Comparison of ENCODE assay signal across 9 cellular contexts in the genomic region with DNA sequence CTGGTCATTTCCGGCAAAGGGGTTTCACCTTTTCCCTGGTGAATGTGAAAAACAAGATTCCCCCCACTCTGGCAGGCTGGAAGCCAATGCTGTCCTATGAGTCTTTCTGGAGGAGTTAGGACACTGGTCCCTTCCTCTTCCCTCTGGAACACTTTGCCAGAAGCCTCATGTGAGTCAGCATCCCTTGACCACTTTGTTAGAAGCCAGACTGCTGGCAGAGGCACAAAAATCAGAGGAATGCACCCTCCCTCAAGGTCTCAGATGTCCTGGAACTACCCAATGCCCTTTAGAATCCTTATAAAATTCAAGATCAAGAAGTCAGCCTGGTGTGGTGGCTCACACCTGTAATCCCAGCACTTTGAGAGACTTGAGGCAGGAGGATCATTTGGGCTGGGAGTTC. TPM values are rescaled to one million over a fixed set of nuclear protein-coding genes. Genes with fewer than 3 reads are reported as not detected.
DNase-seq lines count a peak whose midpoint lies in the region; ATAC-seq and TF ChIP-seq lines count a peak whose summit lies in the region.
"Had no signal": no experiment of that assay in that cellular context is flagged by ENCODE, and none has a peak within 500 bp of the region (broad histone marks: within the 10 kb centered on the region; RNA-seq: fewer than 3 reads in every experiment).

No MANE protein-coding gene starts in this region.

- intact Hi-C loops in IMR-90 (cut with micrococcal nuclease) (no loop called here), lower leg skin (cut with DNase I; ENCODE audit: low total_unique reads) (no loop called here)

- TF ChIP-seq POLR2A in IMR-90 (IDR thresholded peaks at IDR 0.05; ENCODE audit: low read depth, low read length) (no peak), lower leg skin (IDR thresholded peaks at IDR 0.05) (no peak)

- H2AK9ac ChIP-seq in IMR-90 (replicated peaks; ENCODE audit: low read depth, low read length, poor library complexity), result no peak overlapping the region

- no CpG with 5 or more reads among the region's 1 CpG for WGBS in IMR-90 (ENCODE audit: extremely low coverage in 2 of 2, insufficient read length in 1 of 2), 2 experiments
- WGBS in lower leg skin, 2 donors, result 50 to 67% methylated on average over 1 of the region's 1 CpG

- peak overlapping the region in 1 of 2 experiments; percentile 57; a peak in 1 of 4 replicates for H4K8ac ChIP-seq in IMR-90 (ENCODE audit: low read depth in 2 of 2, low read length in 2 of 2)

- peak overlapping the region; percentile 85 for H2BK20ac ChIP-seq in IMR-90 (ENCODE audit: low read depth, low read length)

- H2AK5ac ChIP-seq in IMR-90 (ENCODE audit: low read depth, low read length), result peak overlapping the region; percentile 81; the same call in 1 of the 2 replicates

- peak overlapping the region; percentile 33; the same call in 1 of the 3 replicates for H2BK15ac ChIP-seq in IMR-90 (ENCODE audit: low read depth, low read length)

- peak overlapping the region; percentile 67 for H3K27ac ChIP-seq in IMR-90 (ENCODE audit: insufficient read depth, low read length)

- no TSS peak for BruUV-seq in IMR-90 (replicated peaks; lab: Mats Ljungman, UMichigan)

- dilution Hi-C loops in IMR-90 (cut with HindIII; ENCODE audit: low sequenced_read_pairs, unreplicated experiment), result no loop called here

- no peaks in the 10 kb centered on the region for H3K9me3 ChIP-seq in IMR-90 (ENCODE audit: control insufficient read depth, insufficient read depth, low read length)

- H3K36me3 ChIP-seq in IMR-90 (ENCODE audit: control insufficient read depth, insufficient read depth, low read length), result peaks cover 2% of the 10 kb centered on the region

- TF ChIP-seq CTCF in IMR-90 (conservative IDR thresholded peaks at IDR 0.05; ENCODE audit: low read depth, low read length), result no peak
- TF ChIP-seq CTCF in lower leg skin (IDR thresholded peaks at IDR 0.05), result no peak

- POLR2A ChIA-PET in IMR-90 (lab: Charles Lee; ENCODE audit: unreplicated experiment), result no interaction called here

- in situ Hi-C loops in IMR-90 (cut with MboI; ENCODE audit: low sequenced_read_pairs), result no loop called here

- H3K27me3 ChIP-seq in IMR-90 (ENCODE audit: control insufficient read depth, insufficient read depth, low read length), result no peaks in the 10 kb centered on the region

- H3K9me1 ChIP-seq in IMR-90 (ENCODE audit: insufficient read depth, low read length), result peaks cover 21% of the 10 kb centered on the region

- peak overlapping the region; percentile 88 for H2BK120ac ChIP-seq in IMR-90 (ENCODE audit: low read depth, low read length)

- ATAC-seq in IMR-90 (ENCODE audit: low read depth), result peak; percentile 82
- ATAC-seq in HG03378 (IDR thresholded peaks at IDR 0.05; ENCODE audit: unreplicated experiment), result no peak
- ATAC-seq in GM19328 (IDR thresholded peaks at IDR 0.05; ENCODE audit: unreplicated experiment), result no peak
- ATAC-seq in HG03342 (IDR thresholded peaks at IDR 0.05; ENCODE audit: unreplicated experiment), result no peak
- ATAC-seq: K562 had no signal

- H2BK5ac ChIP-seq in IMR-90 (ENCODE audit: low read depth, low read length, poor library complexity, severe bottlenecking), result peak overlapping the region; percentile 87

- peak overlapping the region; percentile 12 for H3K18ac ChIP-seq in IMR-90 (ENCODE audit: low read depth, low read length)

- H3K4me3 ChIP-seq in IMR-90 (ENCODE audit: insufficient read depth, low read depth, low read length) (no peak overlapping the region), lower leg skin (ENCODE audit: low read depth, poor library complexity, severe bottlenecking) (no peak overlapping the region)
- H3K4me3 ChIP-seq: K562 had no signal

- CTCF ChIA-PET in IMR-90 (lab: Yijun Ruan, JAX), result no interaction called here

- peak overlapping the region; percentile 20; the same call in 1 of the 2 replicates for H3K23ac ChIP-seq in IMR-90 (ENCODE audit: low read depth, low read length)

- peak overlapping the region; percentile 48; the same call in 1 of the 2 replicates for H3K56ac ChIP-seq in IMR-90 (ENCODE audit: extremely low read depth, insufficient read depth, low read length)

- H3K79me1 ChIP-seq in IMR-90 (ENCODE audit: low read depth in 1 of 2, low read length in 2 of 2), result peaks cover 19 to 62% of the 10 kb centered on the region in 2 experiments

- H2AFZ ChIP-seq in IMR-90 (replicated peaks; ENCODE audit: low read length, poor library complexity), result no peak overlapping the region

- peak overlapping the region; percentile 19; the same call in 1 of the 2 replicates for H3K14ac ChIP-seq in IMR-90 (replicated peaks; ENCODE audit: low read depth, low read length)

- H3K4me2 ChIP-seq in IMR-90 (ENCODE audit: low read depth, low read length), result peak overlapping the region; percentile 49

- H4K91ac ChIP-seq in IMR-90 (ENCODE audit: insufficient read depth, low read depth, low read length), result peak overlapping the region; percentile 34

- H3K4ac ChIP-seq in IMR-90 (ENCODE audit: low read depth, low read length), result peak overlapping the region; percentile 84

- 0 out of 2 replicates have a peak, but pooled peaks have one; percentile 20 for TF ChIP-seq RAD21 in IMR-90 (IDR thresholded peaks at IDR 0.05; ENCODE audit: low read length)

- peak; percentile 96 for DNase-seq in IMR-90
- peak; percentile 24 to 95 for DNase-seq in dermis microvascular lymphatic vessel endothelial cell (ENCODE audit: low read depth in 2 of 2)
- DNase-seq in lower leg skin (ENCODE audit: low spot score in 2 of 2), result peak; percentile 83 to 94
- DNase-seq in ureter (ENCODE audit: low spot score), result peak; percentile 61
- DNase-seq: activated CD4-positive, alpha-beta T cell treated with anti-CD3 and anti-CD28 coated beads for 4 hours had no signal

- no peak overlapping the region for H3K9ac ChIP-seq in IMR-90 (ENCODE audit: low read depth, low read length)

- H4K20me1 ChIP-seq in IMR-90 (ENCODE audit: insufficient read depth, low read length), result peaks cover 15% of the 10 kb centered on the region

- peaks cover 11% of the 10 kb centered on the region for H3K4me1 ChIP-seq in IMR-90 (ENCODE audit: control insufficient read depth, insufficient read depth, low read length)

- H4K5ac ChIP-seq in IMR-90 (ENCODE audit: low read depth, low read length), result no peak overlapping the region

TF ChIP-seq in IMR-90, 13 proteins besides CTCF, POLR2A, EP300 and RAD21:
- TF ChIP-seq RCOR1 (IDR thresholded peaks at IDR 0.05; ENCODE audit: insufficient replicate concordance, low read length) (no peak), CEBPB (IDR thresholded peaks at IDR 0.05; ENCODE audit: low read depth, low read length) (no peak), MXI1 (IDR thresholded peaks at IDR 0.05; ENCODE audit: borderline replicate concordance, low read depth, low read length) (no peak), FOS (IDR thresholded peaks at IDR 0.05; ENCODE audit: low read depth, low read length) (peak; percentile 36; the same call in 1 of the 2 replicates), RFX5 (IDR thresholded peaks at IDR 0.05; ENCODE audit: low read depth, low read length) (no peak), BHLHE40 (IDR thresholded peaks at IDR 0.05; ENCODE audit: low read depth, low read length) (no peak), CHD1 (IDR thresholded peaks at IDR 0.05; ENCODE audit: low read depth, low read length) (no peak), SMC3 (IDR thresholded peaks at IDR 0.05; ENCODE audit: low read depth, low read length) (no peak), MAZ (IDR thresholded peaks at IDR 0.05; ENCODE audit: borderline replicate concordance, low read depth, low read length) (no peak), NFE2L2 (IDR thresholded peaks at IDR 0.05; ENCODE audit: low read depth, low read length) (peak; percentile 61; the same call in 1 of the 2 replicates), USF2 (IDR thresholded peaks at IDR 0.05; ENCODE audit: low read depth, low read length) (no peak), MAFK (IDR thresholded peaks at IDR 0.05; ENCODE audit: low read depth, low read length) (peak; percentile 64; the same call in 1 of the 2 replicates)
- TF ChIP-seq, protein P1, sequence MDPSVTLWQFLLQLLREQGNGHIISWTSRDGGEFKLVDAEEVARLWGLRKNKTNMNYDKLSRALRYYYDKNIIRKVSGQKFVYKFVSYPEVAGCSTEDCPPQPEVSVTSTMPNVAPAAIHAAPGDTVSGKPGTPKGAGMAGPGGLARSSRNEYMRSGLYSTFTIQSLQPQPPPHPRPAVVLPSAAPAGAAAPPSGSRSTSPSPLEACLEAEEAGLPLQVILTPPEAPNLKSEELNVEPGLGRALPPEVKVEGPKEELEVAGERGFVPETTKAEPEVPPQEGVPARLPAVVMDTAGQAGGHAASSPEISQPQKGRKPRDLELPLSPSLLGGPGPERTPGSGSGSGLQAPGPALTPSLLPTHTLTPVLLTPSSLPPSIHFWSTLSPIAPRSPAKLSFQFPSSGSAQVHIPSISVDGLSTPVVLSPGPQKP (IDR thresholded peaks at IDR 0.05; ENCODE audit: borderline replicate concordance, low read depth, low read length), result no peak

RNA-seq across cellular contexts. Expression of gene ITGB5, which starts 26.6 kb away (rescaled TPM):
- total RNA-seq in IMR-90 (2012; rRNA removed), result 71.7 and 85.0 TPM in 2 replicates
- 101 and 102 TPM in 2 replicates for polyA plus RNA-seq in IMR-90 (2012; rRNA removed)
- polyA plus RNA-seq in IMR-90 (2012; cell fraction: cytosol; rRNA removed), result 155 and 524 TPM in 2 replicates
- polyA plus RNA-seq in IMR-90 (2012; cell fraction: nucleus; rRNA removed; ENCODE audit: low replicate concordance), result 43.5 and 72.2 TPM in 2 replicates
- total RNA-seq in dermis microvascular lymphatic vessel endothelial cell, result 51.0 and 70.0 TPM in 2 replicates
- total RNA-seq in lower leg skin, result 100 to 1,000 TPM; 210 to 414 (median 286) TPM
- 57.7 TPM for total RNA-seq in ureter
